In genomic region chr15:40305281-40305680, GRCh38 we compare ENCODE assay signal across 24 cellular contexts. TPM values are rescaled to one million over a fixed set of nuclear protein-coding genes. Genes with fewer than 3 reads are reported as not detected.
"Had no signal": no experiment of that assay in that cellular context is flagged by ENCODE, and none has a peak within 500 bp of the region (broad histone marks: within the 10 kb centered on the region; RNA-seq: fewer than 3 reads in every experiment).

No MANE protein-coding gene starts in this region.

- ATAC-seq: body of pancreas, left lung, right lobe of liver had no signal

- H3K4me3 Mint-ChIP-seq: nephron progenitor cell had no signal

- H3K9me3 ChIP-seq: body of pancreas, left lung, ovary, right lobe of liver, thoracic aorta had no signal

- H3K27ac ChIP-seq: body of pancreas, coronary artery, esophagus squamous epithelium, hepatocyte, ovary, right lobe of liver, stomach, thoracic aorta had no signal

- H3K27me3 ChIP-seq: body of pancreas, hepatocyte, left lung, ovary, right lobe of liver had no signal

- H3K4me1 ChIP-seq: body of pancreas, right lobe of liver had no signal

- DNase-seq: activated CD4-positive, CD25-positive, alpha-beta regulatory T cell treated with anti-CD3 and anti-CD28 coated beads, Interleukin-2, amount 50 U/mL, for 72 hours; activated naive CD4-positive, alpha-beta T cell treated with anti-CD3 and anti-CD28 coated beads, Interleukin-2, amount 10 ng/mL, durations not matched to agents 7 days and 5 days; amniotic stem cell; body of pancreas; caudate nucleus; effector CD4-positive, alpha-beta T cell; esophagus squamous epithelium; nephron progenitor cell; ovary; stimulated activated CD4-positive, alpha-beta T cell treated with anti-CD3 and anti-CD28 coated beads, Interleukin-1b, Interleukin-23, amount 100 ng/mL, for 48 hours; stomach; T1000 had no signal

- H3K36me3 ChIP-seq: esophagus squamous epithelium, ovary, right lobe of liver, thoracic aorta had no signal

- H3K27ac Mint-ChIP-seq: activated naive CD4-positive, alpha-beta T cell treated with anti-CD3 and anti-CD28 coated beads, Interleukin-2, amount 10 ng/mL, durations not matched to agents 7 days and 5 days; activated T-helper 2 cell treated with anti-CD3 and anti-CD28 coated beads, Interferon-gamma antibody, Interleukin-2, Interleukin-4, amounts not matched to agents 10 μg/mL and 5 μg/mL and 100 μg/mL, durations not matched to agents 14 hours and 24 hours and 36 hours; nephron progenitor cell had no signal

- H3K4me3 ChIP-seq: body of pancreas, coronary artery, esophagus squamous epithelium, hepatocyte, ovary, thoracic aorta had no signal

RNA-seq across cellular contexts. Expression of gene ANKRD63, which starts 22.4 kb away (rescaled TPM):
- total RNA-seq: body of pancreas, endothelial cell of umbilical vein, esophagus squamous epithelium, fibroblast of villous mesenchyme, left lung, thoracic aorta, urinary bladder had no signal
- polyA plus RNA-seq: endothelial cell of umbilical vein, keratinocyte, ovary, stomach, urinary bladder had no signal

RNA-seq across cellular contexts. Expression of gene PHGR1, which starts 45.6 kb away (rescaled TPM):
- total RNA-seq: activated T-helper 2 cell treated with anti-CD3 and anti-CD28 coated beads, Interferon-gamma antibody, Interleukin-2, Interleukin-4, amounts not matched to agents 10 μg/mL and 5 μg/mL and 100 μg/mL, durations not matched to agents 14 hours and 24 hours and 36 hours; body of pancreas; endothelial cell of umbilical vein; esophagus squamous epithelium; fibroblast of villous mesenchyme; glomerular endothelial cell; left lung; pulmonary artery endothelial cell; right lobe of liver; thoracic aorta; urinary bladder had no signal
- polyA plus RNA-seq: endothelial cell of umbilical vein, keratinocyte had no signal
